In the genomic region with DNA sequence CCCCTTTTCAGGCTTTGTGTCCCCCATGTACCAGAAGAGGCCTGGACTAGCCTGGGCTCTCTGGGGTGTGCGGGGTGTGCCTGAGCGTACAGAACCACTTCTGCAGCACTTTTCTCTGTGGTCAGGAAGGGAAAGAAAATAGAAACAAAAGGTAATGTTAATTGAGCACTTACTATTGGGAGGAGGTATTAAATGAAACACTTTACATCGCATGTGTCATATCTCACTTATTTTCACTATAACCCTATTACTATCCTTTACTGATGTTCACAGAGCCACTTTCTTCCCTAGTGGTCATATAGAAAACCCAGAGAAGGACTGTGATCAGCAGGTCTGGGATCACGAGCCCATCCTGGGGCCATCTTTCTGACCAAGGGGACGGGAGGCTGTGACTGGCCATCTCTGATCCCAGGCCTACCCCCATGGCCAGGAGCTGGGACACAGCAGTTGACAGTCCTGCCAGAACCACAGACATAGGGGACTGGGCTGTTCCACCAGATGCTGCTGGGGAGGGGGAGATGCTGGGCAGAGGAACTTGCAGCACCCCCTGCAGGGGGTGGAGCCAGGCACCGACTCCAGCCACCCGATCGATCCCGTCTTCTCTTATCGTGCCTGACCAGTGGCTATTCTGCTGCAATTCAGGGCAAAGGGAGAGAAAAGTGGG, we compare ENCODE assay signal across 16 cellular contexts.
DNase-seq lines count a peak whose midpoint lies in the region; ATAC-seq, FAIRE-seq and TF ChIP-seq lines count a peak whose summit lies in the region.
"Had no signal": no experiment of that assay in that cellular context is flagged by ENCODE, and none has a peak within 500 bp of the region (broad histone marks: within the 10 kb centered on the region; RNA-seq: fewer than 3 reads in every experiment).

No MANE protein-coding gene starts in this region.

- H3K4me3 Mint-ChIP-seq in WTC11 = no peak overlapping the region

- no peaks in the 10 kb centered on the region for H3K9me3 Mint-ChIP-seq in WTC11

- FAIRE-seq in kidney (lab: Jason Lieb, UNC) (no peak), frontal cortex (lab: Jason Lieb, UNC) (no peak)
- FAIRE-seq: A204.1 had no signal

- H3K9ac ChIP-seq in kidney (ENCODE audit: low read length in 2 of 2) = no peak overlapping the region
- H3K9ac ChIP-seq: KMS-11 had no signal

- H3K27ac ChIP-seq in kidney (ENCODE audit: low read depth in 2 of 2, low read length in 2 of 2) = no peak overlapping the region
- no peak overlapping the region for H3K27ac ChIP-seq in osteoblast (ENCODE audit: low read depth, low read length)
- H3K27ac ChIP-seq in SJCRH30 = no peak overlapping the region
- H3K27ac ChIP-seq: KMS-11 had no signal

- TF ChIP-seq CTCF in WTC11 (IDR thresholded peaks at IDR 0.05) (no peak), kidney (IDR thresholded peaks at IDR 0.05; ENCODE audit: borderline replicate concordance, extremely low read depth, insufficient read depth) (no peak), osteoblast (IDR thresholded peaks at IDR 0.05; ENCODE audit: extremely low read depth, low read depth, low read length) (no peak)

- DNase-seq in ELF-1 (ENCODE audit: low read depth, low spot score) (peak; percentile 43), WTC11 (ENCODE audit: low spot score) (peak; percentile 28), kidney (peak; percentile 46), osteoblast (ENCODE audit: insufficient read length, low spot score, missing footprints) (peak; percentile 87), SJCRH30 (no peak), frontal cortex (ENCODE audit: low spot score in 2 of 2) (no peak)
- DNase-seq in activated CD4-positive, alpha-beta T cell treated with anti-CD3 and anti-CD28 coated beads, Interleukin-2, amount 50 U/mL, for 4 hours = no peak
- DNase-seq: DMS 273 treated with DMSO at 0.1 percent for 48 hours, GOT3, NCI-H1436 treated with DMSO at 0.1 percent for 48 hours, NCI-H2081, NCI-H510A, NCI-H82 had no signal

- H3K27me3 Mint-ChIP-seq in WTC11 (ENCODE audit: low read depth) = no peaks in the 10 kb centered on the region

- H2AFZ ChIP-seq in osteoblast (ENCODE audit: low read length) = no peak overlapping the region

- H3K27me3 ChIP-seq in osteoblast (ENCODE audit: insufficient read depth, low read length) = no peaks in the 10 kb centered on the region
- H3K27me3 ChIP-seq in SJCRH30 = no peaks in the 10 kb centered on the region; the same call in 1 of the 2 replicates

- no peak overlapping the region for H3K4me3 ChIP-seq in kidney (ENCODE audit: low read length in 2 of 2)
- H3K4me3 ChIP-seq in osteoblast (ENCODE audit: insufficient read depth, low read length) = no peak overlapping the region
- H3K4me3 ChIP-seq in SJCRH30 = no peak overlapping the region

- no peaks in the 10 kb centered on the region for H4K20me1 ChIP-seq in osteoblast (ENCODE audit: insufficient read depth, low read length)

- H3K36me3 ChIP-seq in kidney (ENCODE audit: control insufficient read depth in 1 of 2, insufficient read depth in 2 of 2, low read length in 2 of 2) (no peaks in the 10 kb centered on the region), osteoblast (ENCODE audit: insufficient read depth, low read length) (no peaks in the 10 kb centered on the region), SJCRH30 (no peaks in the 10 kb centered on the region)

- ATAC-seq in WTC11 = peak; percentile 68
- ATAC-seq: Panc1 had no signal

- H3K4me1 ChIP-seq in kidney (ENCODE audit: control insufficient read depth in 1 of 2, insufficient read depth in 1 of 2, low read depth in 1 of 2, low read length in 2 of 2) (peaks cover 6 to 7% of the 10 kb centered on the region in 2 donors), osteoblast (ENCODE audit: insufficient read depth, low read length) (peaks cover 4% of the 10 kb centered on the region), SJCRH30 (no peaks in the 10 kb centered on the region)

- H3K4me1 Mint-ChIP-seq in WTC11 = peaks cover 19% of the 10 kb centered on the region

- H3K36me3 Mint-ChIP-seq in WTC11 = no peaks in the 10 kb centered on the region

- intact Hi-C loops in kidney (cut with DNase I) = no loop called here

- POLR2A ChIA-PET in WTC11 (lab: Charles Lee) = no interaction called here

- no peak overlapping the region for H3K27ac Mint-ChIP-seq in WTC11

- no peaks in the 10 kb centered on the region for H3K79me2 ChIP-seq in osteoblast (ENCODE audit: insufficient read depth, low read length)

- no peaks in the 10 kb centered on the region for H3K9me3 ChIP-seq in kidney (ENCODE audit: control insufficient read depth in 1 of 2, low read length in 2 of 2)
- H3K9me3 ChIP-seq in osteoblast (ENCODE audit: low read depth, low read length) = no peaks in the 10 kb centered on the region
- no peaks in the 10 kb centered on the region for H3K9me3 ChIP-seq in SJCRH30 (replicated peaks)

- no peak overlapping the region for H3K4me2 ChIP-seq in osteoblast (ENCODE audit: insufficient read depth, low read length)
- H3K4me2 ChIP-seq: KMS-11 had no signal

- CTCF ChIA-PET in WTC11 (lab: Charles Lee) = no interaction called here

TF ChIP-seq in WTC11, 78 proteins besides CTCF, POLR2A, EP300 and RAD21:
- no peak for TF ChIP-seq PRDM15 (CRISPR knock-in tag; IDR thresholded peaks at IDR 0.05)
- no peak for TF ChIP-seq NFE2L1 (CRISPR knock-in tag; IDR thresholded peaks at IDR 0.05)
- no peak for TF ChIP-seq GTF2I (CRISPR knock-in tag; conservative IDR thresholded peaks at IDR 0.05)
- no peak for TF ChIP-seq E2F5 (CRISPR knock-in tag; IDR thresholded peaks at IDR 0.05)
- TF ChIP-seq E2F4 (CRISPR knock-in tag; IDR thresholded peaks at IDR 0.05; ENCODE audit: borderline replicate concordance, low read depth) = no peak
- no peak for TF ChIP-seq ETV6 (CRISPR knock-in tag; IDR thresholded peaks at IDR 0.05)
- no peak for TF ChIP-seq ZNF423 (CRISPR knock-in tag; IDR thresholded peaks at IDR 0.05)

Comparison
In these comparisons a context has a peak if more than half of its experiments do, and no peak if none do; other contexts are left out.
1. DNase-seq: peak in ELF-1 (single experiment), WTC11 (single experiment), kidney (single experiment) and osteoblast (single experiment); none in SJCRH30 (0 of 2), activated CD4-positive, alpha-beta T cell treated with anti-CD3 and anti-CD28 coated beads, Interleukin-2, amount 50 U/mL, for 4 hours (0 of 2) and frontal cortex (0 of 2).